1 cellular context compared by ENCODE assay signal in genomic region chr17:5486206-5487124, GRCh38.
TF ChIP-seq lines count a peak whose summit lies in the region.

A gene with protein sequence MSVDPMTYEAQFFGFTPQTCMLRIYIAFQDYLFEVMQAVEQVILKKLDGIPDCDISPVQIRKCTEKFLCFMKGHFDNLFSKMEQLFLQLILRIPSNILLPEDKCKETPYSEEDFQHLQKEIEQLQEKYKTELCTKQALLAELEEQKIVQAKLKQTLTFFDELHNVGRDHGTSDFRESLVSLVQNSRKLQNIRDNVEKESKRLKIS (plus strand): TSS chr17:5486566. CDS start chr17:5488863, 2,297 bp downstream.

TF ChIP-seq in WTC11, 78 proteins besides CTCF, POLR2A, EP300 and RAD21 (continued from another document):
- TF ChIP-seq FOXK1 (CRISPR knock-in tag; IDR thresholded peaks at IDR 0.05) (no peak), TCF7 (CRISPR knock-in tag; IDR thresholded peaks at IDR 0.05; ENCODE audit: low read depth) (peak; percentile 52; the same call in 1 of the 2 replicates), SMAD3 (CRISPR knock-in tag; IDR thresholded peaks at IDR 0.05; ENCODE audit: borderline replicate concordance) (no peak), CDX4 (CRISPR knock-in tag; IDR thresholded peaks at IDR 0.05; ENCODE audit: borderline replicate concordance) (no peak), MYBL2 (CRISPR knock-in tag; IDR thresholded peaks at IDR 0.05) (peak; percentile 73; the same call in 1 of the 2 replicates), PREB (CRISPR knock-in tag; IDR thresholded peaks at IDR 0.05; ENCODE audit: borderline replicate concordance) (no peak), ATF6 (CRISPR knock-in tag; IDR thresholded peaks at IDR 0.05) (no peak), MAX (CRISPR knock-in tag; IDR thresholded peaks at IDR 0.05) (peak; percentile 83), TEAD1 (CRISPR knock-in tag; IDR thresholded peaks at IDR 0.05) (peak; percentile 75; the same call in 1 of the 2 replicates), ATF3 (CRISPR knock-in tag; conservative IDR thresholded peaks at IDR 0.05) (peak; percentile 50; the same call in 1 of the 2 replicates), SP1 (CRISPR knock-in tag; conservative IDR thresholded peaks at IDR 0.05) (peak; percentile 65; the same call in 1 of the 2 replicates), NFE2L1 (CRISPR knock-in tag; IDR thresholded peaks at IDR 0.05) (peak; percentile 77; the same call in 1 of the 2 replicates), CREM (CRISPR knock-in tag; IDR thresholded peaks at IDR 0.05) (peak; percentile 79), TEAD4 (CRISPR knock-in tag; IDR thresholded peaks at IDR 0.05) (0 out of 2 replicates have a peak, but pooled peaks have one; percentile 22), HMGXB4 (CRISPR knock-in tag; IDR thresholded peaks at IDR 0.05) (0 out of 2 replicates have a peak, but pooled peaks have one; percentile 55), NFYB (CRISPR knock-in tag; conservative IDR thresholded peaks at IDR 0.05; ENCODE audit: low read depth) (peak; percentile 76), ARID4B (CRISPR knock-in tag; IDR thresholded peaks at IDR 0.05; ENCODE audit: borderline replicate concordance) (peak; percentile 93; the same call in 1 of the 2 replicates), MXD4 (CRISPR knock-in tag; IDR thresholded peaks at IDR 0.05; ENCODE audit: borderline replicate concordance) (no peak), CBFB (CRISPR knock-in tag; IDR thresholded peaks at IDR 0.05; ENCODE audit: low read depth) (0 out of 2 replicates have a peak, but pooled peaks have one; percentile 15), OVOL2 (CRISPR knock-in tag; IDR thresholded peaks at IDR 0.05; ENCODE audit: borderline replicate concordance) (no peak), ZNF416 (CRISPR knock-in tag; IDR thresholded peaks at IDR 0.05) (peak; percentile 65; the same call in 1 of the 2 replicates)
- TF ChIP-seq, protein P1, sequence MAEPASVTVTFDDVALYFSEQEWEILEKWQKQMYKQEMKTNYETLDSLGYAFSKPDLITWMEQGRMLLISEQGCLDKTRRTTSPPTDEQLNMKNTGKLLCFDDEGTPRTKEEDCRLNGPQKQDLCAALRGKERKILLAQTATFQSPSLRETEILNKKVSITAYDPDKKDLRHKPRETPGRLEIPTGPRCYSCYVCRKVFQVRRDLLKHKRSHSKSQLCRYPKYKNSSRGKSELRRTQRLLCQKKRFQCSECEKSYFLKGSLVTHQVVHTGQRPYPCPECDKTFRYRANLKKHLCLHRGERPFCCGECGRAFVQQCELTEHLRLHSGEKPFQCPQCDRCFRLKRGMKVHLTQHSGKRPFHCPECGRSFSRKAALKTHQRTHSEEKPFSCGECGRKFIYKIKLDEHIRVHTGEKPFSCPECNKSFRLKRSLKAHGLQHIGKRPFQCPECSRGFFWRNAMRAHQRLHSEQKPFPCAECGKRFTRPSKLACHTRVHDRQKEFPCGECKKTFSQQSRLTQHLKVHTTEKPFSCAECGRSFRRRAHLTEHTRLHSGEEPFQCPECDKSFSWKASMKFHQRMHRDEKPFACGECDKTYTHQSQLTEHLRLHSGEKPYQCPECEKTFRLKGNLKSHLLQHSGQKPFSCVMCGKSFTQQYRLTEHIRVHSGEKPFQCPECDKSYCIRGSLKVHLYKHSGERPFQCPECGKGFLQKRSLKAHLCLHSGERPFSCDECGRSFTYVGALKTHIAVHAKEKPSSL (CRISPR knock-in tag; conservative IDR thresholded peaks at IDR 0.05), result no peak
- TF ChIP-seq, protein P2, sequence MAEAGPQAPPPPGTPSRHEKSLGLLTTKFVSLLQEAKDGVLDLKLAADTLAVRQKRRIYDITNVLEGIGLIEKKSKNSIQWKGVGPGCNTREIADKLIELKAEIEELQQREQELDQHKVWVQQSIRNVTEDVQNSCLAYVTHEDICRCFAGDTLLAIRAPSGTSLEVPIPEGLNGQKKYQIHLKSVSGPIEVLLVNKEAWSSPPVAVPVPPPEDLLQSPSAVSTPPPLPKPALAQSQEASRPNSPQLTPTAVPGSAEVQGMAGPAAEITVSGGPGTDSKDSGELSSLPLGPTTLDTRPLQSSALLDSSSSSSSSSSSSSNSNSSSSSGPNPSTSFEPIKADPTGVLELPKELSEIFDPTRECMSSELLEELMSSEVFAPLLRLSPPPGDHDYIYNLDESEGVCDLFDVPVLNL (CRISPR knock-in tag; IDR thresholded peaks at IDR 0.05; ENCODE audit: borderline replicate concordance, low read depth), result peak; percentile 74; the same call in 1 of the 2 replicates
- TF ChIP-seq, protein P3, sequence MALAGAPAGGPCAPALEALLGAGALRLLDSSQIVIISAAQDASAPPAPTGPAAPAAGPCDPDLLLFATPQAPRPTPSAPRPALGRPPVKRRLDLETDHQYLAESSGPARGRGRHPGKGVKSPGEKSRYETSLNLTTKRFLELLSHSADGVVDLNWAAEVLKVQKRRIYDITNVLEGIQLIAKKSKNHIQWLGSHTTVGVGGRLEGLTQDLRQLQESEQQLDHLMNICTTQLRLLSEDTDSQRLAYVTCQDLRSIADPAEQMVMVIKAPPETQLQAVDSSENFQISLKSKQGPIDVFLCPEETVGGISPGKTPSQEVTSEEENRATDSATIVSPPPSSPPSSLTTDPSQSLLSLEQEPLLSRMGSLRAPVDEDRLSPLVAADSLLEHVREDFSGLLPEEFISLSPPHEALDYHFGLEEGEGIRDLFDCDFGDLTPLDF (CRISPR knock-in tag; IDR thresholded peaks at IDR 0.05), result no peak
- TF ChIP-seq, protein P4, sequence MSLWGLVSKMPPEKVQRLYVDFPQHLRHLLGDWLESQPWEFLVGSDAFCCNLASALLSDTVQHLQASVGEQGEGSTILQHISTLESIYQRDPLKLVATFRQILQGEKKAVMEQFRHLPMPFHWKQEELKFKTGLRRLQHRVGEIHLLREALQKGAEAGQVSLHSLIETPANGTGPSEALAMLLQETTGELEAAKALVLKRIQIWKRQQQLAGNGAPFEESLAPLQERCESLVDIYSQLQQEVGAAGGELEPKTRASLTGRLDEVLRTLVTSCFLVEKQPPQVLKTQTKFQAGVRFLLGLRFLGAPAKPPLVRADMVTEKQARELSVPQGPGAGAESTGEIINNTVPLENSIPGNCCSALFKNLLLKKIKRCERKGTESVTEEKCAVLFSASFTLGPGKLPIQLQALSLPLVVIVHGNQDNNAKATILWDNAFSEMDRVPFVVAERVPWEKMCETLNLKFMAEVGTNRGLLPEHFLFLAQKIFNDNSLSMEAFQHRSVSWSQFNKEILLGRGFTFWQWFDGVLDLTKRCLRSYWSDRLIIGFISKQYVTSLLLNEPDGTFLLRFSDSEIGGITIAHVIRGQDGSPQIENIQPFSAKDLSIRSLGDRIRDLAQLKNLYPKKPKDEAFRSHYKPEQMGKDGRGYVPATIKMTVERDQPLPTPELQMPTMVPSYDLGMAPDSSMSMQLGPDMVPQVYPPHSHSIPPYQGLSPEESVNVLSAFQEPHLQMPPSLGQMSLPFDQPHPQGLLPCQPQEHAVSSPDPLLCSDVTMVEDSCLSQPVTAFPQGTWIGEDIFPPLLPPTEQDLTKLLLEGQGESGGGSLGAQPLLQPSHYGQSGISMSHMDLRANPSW (CRISPR knock-in tag; conservative IDR thresholded peaks at IDR 0.05; ENCODE audit: low read depth), result no peak
- TF ChIP-seq, protein P5, sequence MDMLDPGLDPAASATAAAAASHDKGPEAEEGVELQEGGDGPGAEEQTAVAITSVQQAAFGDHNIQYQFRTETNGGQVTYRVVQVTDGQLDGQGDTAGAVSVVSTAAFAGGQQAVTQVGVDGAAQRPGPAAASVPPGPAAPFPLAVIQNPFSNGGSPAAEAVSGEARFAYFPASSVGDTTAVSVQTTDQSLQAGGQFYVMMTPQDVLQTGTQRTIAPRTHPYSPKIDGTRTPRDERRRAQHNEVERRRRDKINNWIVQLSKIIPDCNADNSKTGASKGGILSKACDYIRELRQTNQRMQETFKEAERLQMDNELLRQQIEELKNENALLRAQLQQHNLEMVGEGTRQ (CRISPR knock-in tag; IDR thresholded peaks at IDR 0.05), result no peak
- TF ChIP-seq, protein P6, sequence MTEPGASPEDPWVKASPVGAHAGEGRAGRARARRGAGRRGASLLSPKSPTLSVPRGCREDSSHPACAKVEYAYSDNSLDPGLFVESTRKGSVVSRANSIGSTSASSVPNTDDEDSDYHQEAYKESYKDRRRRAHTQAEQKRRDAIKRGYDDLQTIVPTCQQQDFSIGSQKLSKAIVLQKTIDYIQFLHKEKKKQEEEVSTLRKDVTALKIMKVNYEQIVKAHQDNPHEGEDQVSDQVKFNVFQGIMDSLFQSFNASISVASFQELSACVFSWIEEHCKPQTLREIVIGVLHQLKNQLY (CRISPR knock-in tag; IDR thresholded peaks at IDR 0.05), result 0 out of 2 replicates have a peak, but pooled peaks have one; percentile 31
